ENCODE assay signal across 2 cellular contexts in the genomic region with DNA sequence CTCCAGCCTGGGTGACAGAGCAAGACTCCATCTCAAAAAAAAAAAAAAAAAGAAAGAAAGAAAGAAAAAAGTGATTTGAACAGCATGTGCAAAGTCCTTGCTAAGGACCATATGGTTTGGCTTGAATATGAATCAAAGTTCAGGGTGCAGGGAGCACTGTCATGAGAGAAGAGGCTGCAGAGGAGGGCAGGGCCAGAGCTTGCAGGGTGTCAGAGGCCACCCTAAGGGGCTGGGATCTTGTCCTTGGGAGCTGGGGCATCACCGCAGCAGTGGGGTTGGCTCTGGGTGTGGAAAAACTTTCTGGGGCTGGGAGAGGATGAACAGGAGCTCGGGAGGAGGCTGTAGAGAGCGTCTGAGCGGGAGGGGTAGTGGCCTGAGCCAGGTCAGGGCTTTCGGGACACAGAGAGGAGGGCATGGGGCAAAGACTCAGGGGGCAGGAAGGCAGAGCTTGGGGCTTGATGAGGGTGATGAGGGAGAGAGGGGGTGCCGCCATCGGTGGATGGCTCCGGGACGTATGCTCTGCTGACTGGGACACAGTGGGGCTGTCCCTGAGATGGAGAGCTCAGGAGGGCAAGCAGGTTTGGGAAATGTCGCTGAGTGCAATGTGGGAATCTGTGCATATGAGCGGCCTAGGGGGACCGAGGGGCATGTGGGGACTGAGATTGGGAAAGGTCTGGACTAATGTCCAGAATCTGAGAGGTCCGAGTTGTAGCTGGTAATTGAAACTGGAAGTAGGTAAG.
TF ChIP-seq lines count a peak whose summit lies in the region.

No MANE protein-coding gene starts in this region.

TF ChIP-seq in HEK293, 187 proteins besides CTCF, POLR2A, EP300 and RAD21:
- TF ChIP-seq, protein P1, sequence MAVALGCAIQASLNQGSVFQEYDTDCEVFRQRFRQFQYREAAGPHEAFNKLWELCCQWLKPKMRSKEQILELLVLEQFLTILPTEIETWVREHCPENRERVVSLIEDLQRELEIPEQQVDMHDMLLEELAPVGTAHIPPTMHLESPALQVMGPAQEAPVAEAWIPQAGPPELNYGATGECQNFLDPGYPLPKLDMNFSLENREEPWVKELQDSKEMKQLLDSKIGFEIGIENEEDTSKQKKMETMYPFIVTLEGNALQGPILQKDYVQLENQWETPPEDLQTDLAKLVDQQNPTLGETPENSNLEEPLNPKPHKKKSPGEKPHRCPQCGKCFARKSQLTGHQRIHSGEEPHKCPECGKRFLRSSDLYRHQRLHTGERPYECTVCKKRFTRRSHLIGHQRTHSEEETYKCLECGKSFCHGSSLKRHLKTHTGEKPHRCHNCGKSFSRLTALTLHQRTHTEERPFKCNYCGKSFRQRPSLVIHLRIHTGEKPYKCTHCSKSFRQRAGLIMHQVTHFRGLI (tag by site-specific recombination; IDR thresholded peaks at IDR 0.05) = no peak
- TF ChIP-seq ZNF624 (tag by site-specific recombination; IDR thresholded peaks at IDR 0.05) (no peak), ZBTB10 (tag by site-specific recombination; IDR thresholded peaks at IDR 0.05) (0 out of 2 replicates have a peak, but pooled peaks have one; percentile 23), MZF1 (tag by site-specific recombination; IDR thresholded peaks at IDR 0.05; ENCODE audit: borderline replicate concordance) (no peak)

TF ChIP-seq in K562, 482 proteins besides CTCF, POLR2A, EP300 and RAD21:
- TF ChIP-seq ZBED1 (IDR thresholded peaks at IDR 0.05) = 0 out of 2 replicates have a peak, but pooled peaks have one; percentile 22
- TF ChIP-seq BCOR (IDR thresholded peaks at IDR 0.05) = no peak
- peak; percentile 39 for TF ChIP-seq SUPT5H (IDR thresholded peaks at IDR 0.05)
- peak in 1 of 2 experiments; percentile 42; a peak in 1 of 4 replicates for TF ChIP-seq MLLT1 (IDR thresholded peaks at IDR 0.05)
- TF ChIP-seq RBFOX2 (IDR thresholded peaks at IDR 0.05; ENCODE audit: low read depth, low read length) = peak; percentile 51
- TF ChIP-seq, protein P2, sequence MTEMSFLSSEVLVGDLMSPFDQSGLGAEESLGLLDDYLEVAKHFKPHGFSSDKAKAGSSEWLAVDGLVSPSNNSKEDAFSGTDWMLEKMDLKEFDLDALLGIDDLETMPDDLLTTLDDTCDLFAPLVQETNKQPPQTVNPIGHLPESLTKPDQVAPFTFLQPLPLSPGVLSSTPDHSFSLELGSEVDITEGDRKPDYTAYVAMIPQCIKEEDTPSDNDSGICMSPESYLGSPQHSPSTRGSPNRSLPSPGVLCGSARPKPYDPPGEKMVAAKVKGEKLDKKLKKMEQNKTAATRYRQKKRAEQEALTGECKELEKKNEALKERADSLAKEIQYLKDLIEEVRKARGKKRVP (CRISPR knock-in tag; IDR thresholded peaks at IDR 0.05) = no peak
- no peak for TF ChIP-seq ETV6 (IDR thresholded peaks at IDR 0.05; ENCODE audit: borderline replicate concordance in 1 of 2, low read depth in 2 of 2, low read length in 1 of 2)
- TF ChIP-seq ETV6 (CRISPR knock-in tag; IDR thresholded peaks at IDR 0.05; ENCODE audit: borderline replicate concordance) = 0 out of 2 replicates have a peak, but pooled peaks have one; percentile 32
- TF ChIP-seq NELFE (IDR thresholded peaks at IDR 0.05; ENCODE audit: insufficient read depth, insufficient read length) = no peak
- TF ChIP-seq POLR2G (IDR thresholded peaks at IDR 0.05; ENCODE audit: low read depth, low read length) = peak; percentile 47; the same call in 1 of the 2 replicates
TF ChIP-seq in K562: peak in this region for 6.
